24 cellular contexts compared by ENCODE assay signal in genomic region chr3:31164398-31164797, GRCh38.
"Had no signal": no experiment of that assay in that cellular context is flagged by ENCODE, and none has a peak within 500 bp of the region (broad histone marks: within the 10 kb centered on the region; RNA-seq: fewer than 3 reads in every experiment).

No MANE protein-coding gene starts in this region.

- H3K9me3 ChIP-seq: SJSA1 had no signal

- H3K27me3 ChIP-seq: SJSA1 had no signal

- H3K27ac ChIP-seq: HL-60, SJSA1, SK-N-MC had no signal

- DNase-seq: KBM-7, MV-4-11, NCI-H1048, NCI-H1105, NCI-H1417, NCI-H1436 treated with DMSO at 0.1 percent for 48 hours, NCI-H1694, NCI-H187 treated with DMSO at 0.1 percent for 48 hours, NCI-H2029 treated with DMSO at 0.1 percent for 48 hours, NCI-H2171 treated with DMSO at 0.1 percent for 48 hours, NCI-H2227 treated with DMSO at 0.1 percent for 48 hours, NCI-H446, NCI-H510A, NCI-H524 treated with DMSO at 0.1 percent for 48 hours, NCI-H69, NCI-H774, Right ventricle myocardium superior, RPMI8226, SIG-M5 had no signal

- H3K4me3 ChIP-seq: SJSA1, SK-N-MC had no signal

- H3K36me3 ChIP-seq: SJSA1 had no signal

- FAIRE-seq: HTR-8/SVneo, RCC 7860 had no signal
